1 cellular context compared by ENCODE assay signal in genomic region chr16:75226550-75227360, GRCh38.
TF ChIP-seq lines count a peak whose summit lies in the region.

No MANE protein-coding gene starts in this region.

TF ChIP-seq in H1, 55 proteins besides CTCF, POLR2A, EP300 and RAD21:
- TF ChIP-seq POLR2AphosphoS5 (IDR thresholded peaks at IDR 0.05; ENCODE audit: low read depth, low read length) = peak; percentile 60; the same call in 1 of the 2 replicates
- TF ChIP-seq SIX5 (IDR thresholded peaks at IDR 0.05; ENCODE audit: low read depth, low read length) = no peak
